In the genomic region with DNA sequence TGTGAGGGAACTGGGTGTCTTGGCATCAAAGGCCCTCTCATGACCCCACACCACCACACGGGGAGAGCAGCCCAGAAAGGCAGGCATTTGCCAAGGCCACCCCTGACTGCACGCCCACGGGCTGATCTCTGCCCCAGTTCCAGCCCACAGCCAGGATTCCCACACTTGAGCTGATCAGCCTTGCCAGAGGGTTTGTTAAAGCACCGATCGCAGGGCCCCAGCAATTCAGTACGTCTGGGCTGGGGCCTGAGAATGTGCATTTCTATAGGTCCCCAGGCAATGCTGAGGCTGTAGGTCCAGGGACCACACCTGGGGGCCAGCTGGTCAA, we compare ENCODE assay signal across 1 cellular context.
TF ChIP-seq lines count a peak whose summit lies in the region.

No MANE protein-coding gene starts in this region.

TF ChIP-seq in SK-N-SH, 30 proteins besides CTCF, POLR2A, EP300 and RAD21 (continued from another document):
- TF ChIP-seq, protein P1, sequence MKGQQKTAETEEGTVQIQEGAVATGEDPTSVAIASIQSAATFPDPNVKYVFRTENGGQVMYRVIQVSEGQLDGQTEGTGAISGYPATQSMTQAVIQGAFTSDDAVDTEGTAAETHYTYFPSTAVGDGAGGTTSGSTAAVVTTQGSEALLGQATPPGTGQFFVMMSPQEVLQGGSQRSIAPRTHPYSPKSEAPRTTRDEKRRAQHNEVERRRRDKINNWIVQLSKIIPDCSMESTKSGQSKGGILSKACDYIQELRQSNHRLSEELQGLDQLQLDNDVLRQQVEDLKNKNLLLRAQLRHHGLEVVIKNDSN (IDR thresholded peaks at IDR 0.05; ENCODE audit: borderline replicate concordance, low read depth): no peak
- no peak for TF ChIP-seq TCF12 (IDR thresholded peaks at IDR 0.05)
- TF ChIP-seq FOSL2 (IDR thresholded peaks at IDR 0.05; ENCODE audit: borderline replicate concordance, low read depth): no peak
- TF ChIP-seq GATA2 (CRISPR knock-in tag; IDR thresholded peaks at IDR 0.05): no peak
- no peak for TF ChIP-seq TEAD4 (IDR thresholded peaks at IDR 0.05; ENCODE audit: borderline replicate concordance, insufficient read depth)
- no peak for TF ChIP-seq SIN3A (IDR thresholded peaks at IDR 0.05; ENCODE audit: borderline replicate concordance, low read depth, low read length)
- TF ChIP-seq MXI1 (IDR thresholded peaks at IDR 0.05; ENCODE audit: low read depth, low read length): no peak
